1 cellular context compared by ENCODE assay signal in the genomic region with DNA sequence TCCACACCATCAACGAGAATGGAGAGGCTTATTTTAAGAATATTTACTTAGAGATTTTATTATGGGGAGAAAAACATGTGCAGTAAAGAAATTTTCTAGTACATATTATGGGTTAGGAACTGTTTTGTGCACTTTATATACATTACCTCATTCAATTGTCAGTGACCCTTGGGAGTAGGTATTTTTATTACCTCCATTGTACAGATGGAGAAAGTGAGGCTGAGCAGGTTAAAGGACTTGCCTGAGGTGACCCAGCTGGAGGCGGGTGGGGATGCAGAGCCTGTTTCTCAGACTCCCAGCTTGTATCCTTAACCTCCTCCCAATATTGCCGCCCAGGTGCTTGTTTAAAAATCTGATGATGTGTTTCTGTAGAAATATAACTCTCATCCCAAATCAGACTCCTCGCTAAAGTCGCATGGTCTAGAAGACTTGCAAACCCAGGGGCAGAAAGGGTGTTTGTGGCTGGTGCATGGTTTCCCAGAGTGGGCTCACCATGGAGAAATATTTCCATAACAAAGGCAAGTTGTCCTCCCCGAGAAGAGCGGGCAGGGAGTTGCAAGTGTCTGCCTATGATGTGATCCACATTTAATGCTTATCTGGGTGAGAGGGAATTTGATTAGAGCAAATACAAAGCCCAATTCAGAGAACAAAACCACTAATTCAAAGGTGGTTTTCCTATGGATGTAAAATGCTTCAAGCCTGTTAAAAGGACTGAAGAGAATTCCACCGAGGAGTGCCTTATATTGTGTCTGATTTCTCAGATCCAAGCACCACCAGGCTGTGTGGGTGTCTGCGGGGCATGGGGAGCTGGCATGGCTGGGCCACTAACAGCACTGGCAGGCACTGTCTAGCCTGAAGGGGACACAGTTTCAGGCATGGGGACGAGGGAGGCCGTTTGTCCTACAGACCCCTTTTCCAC.
TF ChIP-seq lines count a peak whose summit lies in the region.

No MANE protein-coding gene starts in this region.

TF ChIP-seq in H1, 55 proteins besides CTCF, POLR2A, EP300 and RAD21:
- TF ChIP-seq KDM1A (IDR thresholded peaks at IDR 0.05; ENCODE audit: borderline replicate concordance, low read length) (peak; percentile 96), SP1 (IDR thresholded peaks at IDR 0.05; ENCODE audit: low read depth, low read length) (no peak), HDAC2 (IDR thresholded peaks at IDR 0.05; ENCODE audit: borderline replicate concordance in 1 of 2, low read depth in 2 of 2, low read length in 2 of 2) (peak in 1 of 2 experiments; percentile 54; a peak in 1 of 4 replicates)
